In the genomic region with DNA sequence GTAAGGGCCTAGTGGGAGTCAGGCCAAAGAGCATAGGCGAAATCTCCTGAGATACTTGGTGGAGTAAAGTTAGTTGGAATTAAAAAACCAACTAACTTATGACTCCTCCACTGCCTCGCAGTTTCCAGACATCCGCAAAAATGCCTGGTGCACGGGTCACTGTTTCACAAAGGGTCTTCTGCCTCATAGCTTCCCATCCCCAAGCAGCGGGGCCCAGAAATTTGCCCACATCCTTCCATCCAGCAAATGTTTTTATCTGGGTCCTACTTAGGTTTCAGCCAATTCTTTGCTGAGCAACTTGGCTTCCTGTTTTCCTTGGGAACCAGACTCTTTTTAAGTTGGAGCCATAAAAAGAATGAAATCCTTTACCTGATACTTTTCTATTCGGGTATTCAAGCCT, we compare ENCODE assay signal across 11 cellular contexts. TPM values are rescaled to one million over a fixed set of nuclear protein-coding genes. Genes with fewer than 3 reads are reported as not detected.
DNase-seq lines count a peak whose midpoint lies in the region; ATAC-seq and TF ChIP-seq lines count a peak whose summit lies in the region.
"Had no signal": no experiment of that assay in that cellular context is flagged by ENCODE, and none has a peak within 500 bp of the region (broad histone marks: within the 10 kb centered on the region; RNA-seq: fewer than 3 reads in every experiment).

No MANE protein-coding gene starts in this region.

- TF ChIP-seq POLR2A in thyroid gland (IDR thresholded peaks at IDR 0.05), result no peak

- CTCF ChIA-PET in OCI-LY7 (lab: Charles Lee; ENCODE audit: unreplicated experiment), result no interaction called here

- H3K27me3 ChIP-seq in muscle layer of duodenum (ENCODE audit: low read depth, low read length), result no peaks in the 10 kb centered on the region
- H3K27me3 ChIP-seq in thyroid gland, result no peaks in the 10 kb centered on the region
- H3K27me3 ChIP-seq: uterus had no signal

- no peak for ATAC-seq in HG02759 (IDR thresholded peaks at IDR 0.05; ENCODE audit: unreplicated experiment)
- ATAC-seq: activated CD4-positive, CD25-positive, alpha-beta regulatory T cell treated with anti-CD3 and anti-CD28 coated beads, Interleukin-2, amount 50 U/mL, for 24 hours had no signal

- DNase-seq in OCI-LY7 (ENCODE audit: low spot score) (no peak), choroid plexus epithelial cell (ENCODE audit: low read depth) (peak; percentile 49), thyroid gland (no peak), Ammon's horn (ENCODE audit: low spot score) (no peak)
- no peak for DNase-seq in activated CD4-positive, alpha-beta T cell treated with anti-CD3 and anti-CD28 coated beads, Interleukin-2, amount 50 U/mL, for 1 hour
- DNase-seq: cortex of kidney; stimulated activated CD4-positive, alpha-beta T cell treated with anti-CD3 and anti-CD28 coated beads, Interleukin-1b, Interleukin-23, amount 100 ng/mL, for 48 hours; uterus had no signal

- H3K4me3 ChIP-seq in OCI-LY7 (ENCODE audit: low read depth, low read length, poor library complexity, severe bottlenecking) (no peak overlapping the region), choroid plexus epithelial cell (ENCODE audit: low read depth, low read length) (no peak overlapping the region), muscle layer of duodenum (ENCODE audit: low read depth in 1 of 2, low read length in 2 of 2) (no peak overlapping the region), thyroid gland (replicated peaks in 1 of 3) (no peak overlapping the region)
- H3K4me3 ChIP-seq: uterus had no signal

- WGBS in thyroid gland, 2 donors, result 68 to 77% methylated on average over 6 of the region's 6 CpGs

- H3K4me1 ChIP-seq in OCI-LY7 (ENCODE audit: insufficient read depth, low read length, poor library complexity, severe bottlenecking), result no peaks in the 10 kb centered on the region
- H3K4me1 ChIP-seq in muscle layer of duodenum (ENCODE audit: control insufficient read depth in 1 of 2, insufficient read depth in 2 of 2, low read length in 2 of 2), result no peaks in the 10 kb centered on the region
- H3K4me1 ChIP-seq in thyroid gland, result peaks cover 0 to 14% of the 10 kb centered on the region in 2 donors

- H4K20me1 ChIP-seq in OCI-LY7 (ENCODE audit: insufficient read depth, low read length), result no peaks in the 10 kb centered on the region

- no peaks in the 10 kb centered on the region for H3K79me2 ChIP-seq in OCI-LY7 (ENCODE audit: insufficient read depth, low read depth, low read length)

- H3K4me2 ChIP-seq in OCI-LY7 (ENCODE audit: low read length), result no peak overlapping the region

- H3K9me3 ChIP-seq in OCI-LY7 (ENCODE audit: low read length), result no peaks in the 10 kb centered on the region
- H3K9me3 ChIP-seq in muscle layer of duodenum (ENCODE audit: control insufficient read depth in 1 of 2, low read length in 2 of 2), result no peaks in the 10 kb centered on the region
- H3K9me3 ChIP-seq in thyroid gland, result no peaks in the 10 kb centered on the region
- H3K9me3 ChIP-seq: uterus had no signal

- no TSS peak for BruUV-seq in OCI-LY7 (replicated peaks; lab: Mats Ljungman, UMichigan)

- no peaks in the 10 kb centered on the region for H3K36me3 ChIP-seq in OCI-LY7 (ENCODE audit: insufficient read depth, low read length)
- no peaks in the 10 kb centered on the region for H3K36me3 ChIP-seq in muscle layer of duodenum (ENCODE audit: control insufficient read depth in 1 of 2, insufficient read depth in 2 of 2, low read length in 2 of 2)
- H3K36me3 ChIP-seq in thyroid gland, result no peaks in the 10 kb centered on the region
- H3K36me3 ChIP-seq: uterus had no signal

- H2AFZ ChIP-seq in OCI-LY7 (ENCODE audit: low read length), result peak overlapping the region; percentile 28; the same call in 1 of the 2 replicates

- no peaks in the 10 kb centered on the region for H3K9me2 ChIP-seq in OCI-LY7 (ENCODE audit: insufficient read depth, low read length)

- POLR2A ChIA-PET in OCI-LY7 (lab: Charles Lee), result no interaction called here

- TF ChIP-seq CTCF in OCI-LY7 (conservative IDR thresholded peaks at IDR 0.05; ENCODE audit: low read length), result no peak
- TF ChIP-seq CTCF in choroid plexus epithelial cell (conservative IDR thresholded peaks at IDR 0.05; ENCODE audit: low read depth, low read length), result no peak
- TF ChIP-seq CTCF in thyroid gland (IDR thresholded peaks at IDR 0.05), result no peak

- H3K27ac ChIP-seq in OCI-LY7 (ENCODE audit: low read depth, low read length, poor library complexity, severe bottlenecking) (no peak overlapping the region), muscle layer of duodenum (ENCODE audit: low read length) (peak overlapping the region; percentile 39), thyroid gland (peak overlapping the region; percentile 1 to 26 (median 19))

- intact Hi-C loops in OCI-LY7 (cut with micrococcal nuclease; ENCODE audit: unreplicated experiment), result loop anchor here (2.0 kb wide), 2 partner anchors 48 to 462 kb away; no protein-coding TSS in a partner anchor
- intact Hi-C loops in thyroid gland (cut with DNase I), result no loop called here

RNA-seq across cellular contexts. Expression of a gene that starts 36.3 kb away (rescaled TPM):
- total RNA-seq in OCI-LY7 (2014; rRNA removed; shearing (Covaris generic)), result 0.05 TPM in 1 of 2 replicates, not detected in the other
- 0.06 and 0.17 TPM in 2 replicates for total RNA-seq in OCI-LY7 (2022)
- total RNA-seq in thyroid gland, result 10 to 100 TPM; 32.9 to 70.8 (median 48.0) TPM

Comparison
In these comparisons a context has a peak if more than half of its experiments do, and no peak if none do; other contexts are left out.
1. RNA of a gene that starts 36.3 kb away (total RNA-seq): 32.9 to 70.8 TPM in thyroid gland; 0.05 to 0.17 TPM in OCI-LY7; every median in the first group is over 10 times any median in the second.